2 cellular contexts compared by ENCODE assay signal in genomic region chr19:4197228-4197624, GRCh38.
TF ChIP-seq lines count a peak whose summit lies in the region.

No MANE protein-coding gene starts in this region.

TF ChIP-seq in GM12891, 5 proteins besides CTCF, POLR2A, EP300 and RAD21:
- TF ChIP-seq POU2F2 (IDR thresholded peaks at IDR 0.05; ENCODE audit: low read depth, low read length), result no peak
- TF ChIP-seq SPI1 (IDR thresholded peaks at IDR 0.05; ENCODE audit: low read depth, low read length), result no peak
- TF ChIP-seq PAX5 (IDR thresholded peaks at IDR 0.05; ENCODE audit: insufficient read depth, low read length, severe bottlenecking), result no peak
- TF ChIP-seq POLR2AphosphoS5 (IDR thresholded peaks at IDR 0.05; ENCODE audit: low read depth, low read length), result no peak
- TF ChIP-seq TAF1 (IDR thresholded peaks at IDR 0.05; ENCODE audit: low read depth, low read length), result no peak

TF ChIP-seq in GM12878, 131 proteins besides CTCF, POLR2A, EP300 and RAD21:
- TF ChIP-seq NFYA (IDR thresholded peaks at IDR 0.05; ENCODE audit: borderline replicate concordance, low read depth, low read length) (no peak), NBN (IDR thresholded peaks at IDR 0.05) (0 out of 2 replicates have a peak, but pooled peaks have one; percentile 28), RCOR1 (conservative IDR thresholded peaks at IDR 0.05; ENCODE audit: low read depth, low read length) (no peak), ZNF24 (IDR thresholded peaks at IDR 0.05) (peak; percentile 95), SRF (IDR thresholded peaks at IDR 0.05; ENCODE audit: low read depth in 2 of 2, low read length in 2 of 2) (no peak), ZBTB11 (CRISPR knock-in tag; IDR thresholded peaks at IDR 0.05) (no peak)
- TF ChIP-seq, protein P1, sequence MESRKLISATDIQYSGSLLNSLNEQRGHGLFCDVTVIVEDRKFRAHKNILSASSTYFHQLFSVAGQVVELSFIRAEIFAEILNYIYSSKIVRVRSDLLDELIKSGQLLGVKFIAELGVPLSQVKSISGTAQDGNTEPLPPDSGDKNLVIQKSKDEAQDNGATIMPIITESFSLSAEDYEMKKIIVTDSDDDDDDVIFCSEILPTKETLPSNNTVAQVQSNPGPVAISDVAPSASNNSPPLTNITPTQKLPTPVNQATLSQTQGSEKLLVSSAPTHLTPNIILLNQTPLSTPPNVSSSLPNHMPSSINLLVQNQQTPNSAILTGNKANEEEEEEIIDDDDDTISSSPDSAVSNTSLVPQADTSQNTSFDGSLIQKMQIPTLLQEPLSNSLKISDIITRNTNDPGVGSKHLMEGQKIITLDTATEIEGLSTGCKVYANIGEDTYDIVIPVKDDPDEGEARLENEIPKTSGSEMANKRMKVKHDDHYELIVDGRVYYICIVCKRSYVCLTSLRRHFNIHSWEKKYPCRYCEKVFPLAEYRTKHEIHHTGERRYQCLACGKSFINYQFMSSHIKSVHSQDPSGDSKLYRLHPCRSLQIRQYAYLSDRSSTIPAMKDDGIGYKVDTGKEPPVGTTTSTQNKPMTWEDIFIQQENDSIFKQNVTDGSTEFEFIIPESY (IDR thresholded peaks at IDR 0.05), result no peak
